ENCODE assay signal across 8 cellular contexts in the genomic region with DNA sequence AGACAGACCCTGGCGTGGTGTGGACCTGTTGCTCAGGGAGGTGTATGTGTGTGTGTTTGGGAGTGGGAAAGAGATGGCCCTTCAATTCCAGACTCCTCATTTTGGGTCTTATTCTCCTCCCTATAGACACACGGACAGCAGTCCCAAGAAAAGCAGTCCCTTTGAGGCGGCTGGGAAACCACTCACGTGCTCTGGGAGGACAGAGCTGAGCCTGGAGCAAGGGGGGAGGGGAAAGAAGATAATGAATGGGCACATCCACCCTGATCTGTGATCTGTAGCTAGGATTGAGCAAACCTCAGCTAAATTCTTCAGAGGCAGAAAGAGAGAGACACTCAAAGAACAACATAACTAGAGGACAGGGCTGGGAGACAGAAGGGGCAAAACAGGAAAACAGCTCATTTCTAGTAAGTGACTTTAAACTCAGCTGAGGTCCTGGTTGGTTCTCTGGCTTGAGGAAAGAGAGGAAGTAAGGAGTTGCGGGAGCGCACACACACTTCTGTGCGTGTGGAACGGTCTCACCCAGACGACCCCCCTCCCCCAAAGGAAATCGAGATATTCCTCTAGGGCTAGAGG.
DNase-seq lines count a peak whose midpoint lies in the region; ATAC-seq and TF ChIP-seq lines count a peak whose summit lies in the region.

No MANE protein-coding gene starts in this region.

- peak overlapping the region; percentile 77 for H3K9ac ChIP-seq in muscle layer of colon (ENCODE audit: low read length)

- H3K27ac ChIP-seq in coronary artery (peak overlapping the region; percentile 67 to 94), muscle layer of colon (ENCODE audit: low read depth, low read length) (peak overlapping the region; percentile 89)

- H3K36me3 ChIP-seq in muscle layer of colon (ENCODE audit: insufficient read depth, low read length) = no peaks in the 10 kb centered on the region

- peak; percentile 31 for DNase-seq in GF-D8 (lab: John Stamatoyannopoulos, UW)
- DNase-seq in NOMO-1 treated with DMSO at 0.1 percent for 48 hours (lab: John Stamatoyannopoulos, UW; ENCODE audit: unreplicated experiment) = peak; percentile 44
- no peak for DNase-seq in coronary artery (ENCODE audit: low spot score)
- DNase-seq in stimulated activated CD4-positive, alpha-beta T cell treated with anti-CD3 and anti-CD28 coated beads, Interleukin-2, amount 100 ng/mL, for 48 hours = no peak
- no peak for DNase-seq in COR-L47 (lab: John Stamatoyannopoulos, UW)

- TF ChIP-seq CTCF in coronary artery (IDR thresholded peaks at IDR 0.05) = no peak

- no peaks in the 10 kb centered on the region for H3K9me3 ChIP-seq in muscle layer of colon (ENCODE audit: low read length)

- ATAC-seq in HG02678 (IDR thresholded peaks at IDR 0.05; ENCODE audit: unreplicated experiment) (no peak), HG03354 (IDR thresholded peaks at IDR 0.05; ENCODE audit: poor library complexity, severe bottlenecking, unreplicated experiment) (no peak)

- peaks cover 22% of the 10 kb centered on the region for H3K4me1 ChIP-seq in muscle layer of colon (ENCODE audit: insufficient read depth, low read length)

- H3K27me3 ChIP-seq in muscle layer of colon (ENCODE audit: control insufficient read depth in 1 of 2, insufficient read depth in 2 of 2, low read length in 2 of 2) = no peaks in the 10 kb centered on the region

- H3K4me3 ChIP-seq in coronary artery = peak overlapping the region; percentile 100
- H3K4me3 ChIP-seq in muscle layer of colon (ENCODE audit: low read depth in 1 of 2, low read length in 2 of 2) = peak overlapping the region; percentile 90 to 99

Comparison
In these comparisons a context has a peak if more than half of its experiments do, and no peak if none do; other contexts are left out.
1. DNase-seq: peak in GF-D8 (single experiment) and NOMO-1 treated with DMSO at 0.1 percent for 48 hours (single experiment); none in coronary artery (single experiment), stimulated activated CD4-positive, alpha-beta T cell treated with anti-CD3 and anti-CD28 coated beads, Interleukin-2, amount 100 ng/mL, for 48 hours (0 of 2) and COR-L47 (single experiment).